Comparison of ENCODE assay signal across 18 cellular contexts in genomic region chr21:25500598-25500997, GRCh38.
DNase-seq lines count a peak whose midpoint lies in the region; ATAC-seq lines count a peak whose summit lies in the region.
"Had no signal": no experiment of that assay in that cellular context is flagged by ENCODE, and none has a peak within 500 bp of the region (broad histone marks: within the 10 kb centered on the region; RNA-seq: fewer than 3 reads in every experiment).

No MANE protein-coding gene starts in this region.

- peaks cover 73% of the 10 kb centered on the region for H3K36me3 Mint-ChIP-seq in activated CD4-positive, alpha-beta T cell treated with anti-CD3 and anti-CD28 coated beads for 36 hours (ENCODE audit: low read depth)
- peaks cover 23% of the 10 kb centered on the region for H3K36me3 Mint-ChIP-seq in activated naive CD4-positive, alpha-beta T cell treated with anti-CD3 and anti-CD28 coated beads for 36 hours (ENCODE audit: low read depth)
- peaks cover 13% of the 10 kb centered on the region for H3K36me3 Mint-ChIP-seq in activated naive CD8-positive, alpha-beta T cell

- H3K27me3 Mint-ChIP-seq in activated CD4-positive, alpha-beta T cell treated with anti-CD3 and anti-CD28 coated beads for 36 hours: no peaks in the 10 kb centered on the region
- H3K27me3 Mint-ChIP-seq in activated naive CD4-positive, alpha-beta T cell treated with anti-CD3 and anti-CD28 coated beads for 36 hours (ENCODE audit: low read depth): no peaks in the 10 kb centered on the region
- H3K27me3 Mint-ChIP-seq in activated naive CD8-positive, alpha-beta T cell: no peaks in the 10 kb centered on the region
- H3K27me3 Mint-ChIP-seq: CD4-positive, alpha-beta T cell; IgD-negative memory B cell had no signal

- peaks cover 37% of the 10 kb centered on the region for H3K9me3 Mint-ChIP-seq in activated CD4-positive, alpha-beta T cell treated with anti-CD3 and anti-CD28 coated beads for 36 hours (ENCODE audit: low read depth)
- H3K9me3 Mint-ChIP-seq in activated naive CD4-positive, alpha-beta T cell treated with anti-CD3 and anti-CD28 coated beads for 36 hours: peaks cover 13% of the 10 kb centered on the region
- peaks cover 6% of the 10 kb centered on the region for H3K9me3 Mint-ChIP-seq in activated naive CD8-positive, alpha-beta T cell (ENCODE audit: low read depth)
- H3K9me3 Mint-ChIP-seq: CD4-positive, alpha-beta T cell had no signal

- ATAC-seq in activated CD4-positive, alpha-beta T cell treated with anti-CD3 and anti-CD28 coated beads for 36 hours: no peak
- no peak for ATAC-seq in GM18519 (IDR thresholded peaks at IDR 0.05; ENCODE audit: low FRiP score, unreplicated experiment)

- POLR2A ChIA-PET in activated CD4-positive, alpha-beta T cell treated with anti-CD3 and anti-CD28 coated beads for 36 hours (lab: Charles Lee): no interaction called here

- peak overlapping the region; percentile 56 for H3K27ac Mint-ChIP-seq in activated CD4-positive, alpha-beta T cell treated with anti-CD3 and anti-CD28 coated beads for 36 hours
- peak overlapping the region; percentile 1 for H3K27ac Mint-ChIP-seq in activated naive CD4-positive, alpha-beta T cell treated with anti-CD3 and anti-CD28 coated beads for 36 hours
- peak overlapping the region; percentile 97 for H3K27ac Mint-ChIP-seq in activated naive CD8-positive, alpha-beta T cell
- H3K27ac Mint-ChIP-seq: CD4-positive, alpha-beta T cell; IgD-negative memory B cell had no signal

- CTCF ChIA-PET in activated CD4-positive, alpha-beta T cell treated with anti-CD3 and anti-CD28 coated beads for 36 hours (lab: Charles Lee): interaction anchor here (0.8 to 2.8 kb wide), 2 partner anchors 11 to 114 kb away, joined by 3 to 11 read pairs; no protein-coding TSS in a partner anchor
- CTCF ChIA-PET in activated naive CD4-positive, alpha-beta T cell treated with anti-CD3 and anti-CD28 coated beads for 36 hours (lab: Charles Lee): interaction anchor here (1.2 to 3.2 kb wide), 3 partner anchors 10 to 77 kb away, joined by 3 to 12 read pairs (median 4); no protein-coding TSS in a partner anchor

- DNase-seq in activated CD4-positive, alpha-beta T cell treated with anti-CD3 and anti-CD28 coated beads for 36 hours: no peak
- no peak for DNase-seq in activated CD4-positive, alpha-beta T cell treated with anti-CD3 and anti-CD28 coated beads, Interleukin-2, amount 50 U/mL, for 48 hours
- no peak for DNase-seq in activated naive CD4-positive, alpha-beta T cell treated with anti-CD3 and anti-CD28 coated beads for 36 hours
- DNase-seq in activated naive CD4-positive, alpha-beta T cell treated with anti-CD3 and anti-CD28 coated beads, Interleukin-2, amount 50 U/mL, for 16 hours: no peak
- DNase-seq in stimulated activated CD4-positive, alpha-beta T cell treated with anti-CD3 and anti-CD28 coated beads, Interleukin-4, amount 100 ng/mL, for 24 hours: no peak
- DNase-seq in hippocampal formation (lab: John Stamatoyannopoulos, UW): no peak
- DNase-seq: ACHN; CD4-positive, alpha-beta T cell; COR-L47; DMS79; NCI-H1105; NCI-H2081; NCI-H2171 treated with DMSO at 0.1 percent for 48 hours; NCI-H526; Peyer's patch had no signal

- H3K4me1 Mint-ChIP-seq in activated CD4-positive, alpha-beta T cell treated with anti-CD3 and anti-CD28 coated beads for 36 hours: peaks cover 74% of the 10 kb centered on the region
- H3K4me1 Mint-ChIP-seq in activated naive CD4-positive, alpha-beta T cell treated with anti-CD3 and anti-CD28 coated beads for 36 hours (ENCODE audit: low read depth): peaks cover 72% of the 10 kb centered on the region
- H3K4me1 Mint-ChIP-seq in activated naive CD8-positive, alpha-beta T cell (ENCODE audit: low read depth): peaks cover 53% of the 10 kb centered on the region

- intact Hi-C loops in activated CD4-positive, alpha-beta T cell treated with anti-CD3 and anti-CD28 coated beads for 36 hours (cut with DNase I, micrococcal nuclease): no loop called here
- intact Hi-C loops in activated naive CD4-positive, alpha-beta T cell treated with anti-CD3 and anti-CD28 coated beads for 36 hours (cut with micrococcal nuclease): no loop called here

- H3K4me3 Mint-ChIP-seq in activated CD4-positive, alpha-beta T cell treated with anti-CD3 and anti-CD28 coated beads for 36 hours: no peak overlapping the region
- no peak overlapping the region for H3K4me3 Mint-ChIP-seq in activated naive CD4-positive, alpha-beta T cell treated with anti-CD3 and anti-CD28 coated beads for 36 hours
- H3K4me3 Mint-ChIP-seq in activated naive CD8-positive, alpha-beta T cell: peak overlapping the region; percentile 63
- H3K4me3 Mint-ChIP-seq: CD4-positive, alpha-beta T cell; IgD-negative memory B cell had no signal

Comparison
In these comparisons a context has a peak if more than half of its experiments do, and no peak if none do; other contexts are left out.
1. H3K27ac Mint-ChIP-seq: peak in every context shown above with its lines; median percentile 97 in activated naive CD8-positive, alpha-beta T cell; 56 in activated CD4-positive, alpha-beta T cell treated with anti-CD3 and anti-CD28 coated beads for 36 hours; 1 in activated naive CD4-positive, alpha-beta T cell treated with anti-CD3 and anti-CD28 coated beads for 36 hours.